Comparison of ENCODE assay signal across 13 cellular contexts in genomic region chr10:110642204-110642979, GRCh38. TPM values are rescaled to one million over a fixed set of nuclear protein-coding genes. Genes with fewer than 3 reads are reported as not detected.
DNase-seq lines count a peak whose midpoint lies in the region; ATAC-seq and TF ChIP-seq lines count a peak whose summit lies in the region.
"Had no signal": no experiment of that assay in that cellular context is flagged by ENCODE, and none has a peak within 500 bp of the region (broad histone marks: within the 10 kb centered on the region; RNA-seq: fewer than 3 reads in every experiment).

No MANE protein-coding gene starts in this region.

- peaks cover 43% of the 10 kb centered on the region for H3K27me3 ChIP-seq in CD4-positive, CD25-positive, alpha-beta regulatory T cell (ENCODE audit: control insufficient read depth, insufficient read depth, low read length)
- peaks cover 0 to 23% of the 10 kb centered on the region in 2 donors for H3K27me3 ChIP-seq in naive thymus-derived CD4-positive, alpha-beta T cell (ENCODE audit: control insufficient read depth in 2 of 2, insufficient read depth in 2 of 2, low read length in 2 of 2)
- H3K27me3 ChIP-seq in aorta (ENCODE audit: control insufficient read depth in 1 of 2, insufficient read depth in 2 of 2, low read length in 1 of 2) (no peaks in the 10 kb centered on the region), PC-9 (ENCODE audit: insufficient read depth, low read depth) (no peaks in the 10 kb centered on the region; the same call in 1 of the 2 replicates)
- H3K27me3 ChIP-seq: brain microvascular endothelial cell had no signal

- CTCF ChIA-PET in naive thymus-derived CD4-positive, alpha-beta T cell (lab: Charles Lee), result no interaction called here
- CTCF ChIA-PET in PC-9 (lab: Charles Lee), result no interaction called here

- H3K4me3 ChIP-seq in CD4-positive, CD25-positive, alpha-beta regulatory T cell (ENCODE audit: low read depth, low read length), result no peak overlapping the region
- H3K4me3 ChIP-seq in naive thymus-derived CD4-positive, alpha-beta T cell (ENCODE audit: low read length), result no peak overlapping the region
- H3K4me3 ChIP-seq in aorta (ENCODE audit: low read length in 2 of 2) (no peak overlapping the region), PC-9 (no peak overlapping the region)

- no peak overlapping the region for H3K27ac ChIP-seq in CD4-positive, CD25-positive, alpha-beta regulatory T cell (ENCODE audit: insufficient read depth, low read length, poor library complexity, severe bottlenecking)
- no peak overlapping the region for H3K27ac ChIP-seq in naive thymus-derived CD4-positive, alpha-beta T cell (ENCODE audit: low read depth, low read length)
- H3K27ac ChIP-seq in aorta (ENCODE audit: low read depth in 1 of 2, low read length in 2 of 2) (no peak overlapping the region), PC-9 (no peak overlapping the region)
- H3K27ac ChIP-seq: brain microvascular endothelial cell, GM23248 had no signal

- H2AFZ ChIP-seq in PC-9, result no peak overlapping the region
- H2AFZ ChIP-seq: GM23248 had no signal

- no peak for DNase-seq in CD4-positive, CD25-positive, alpha-beta regulatory T cell
- DNase-seq in DMS53 treated with DMSO at 0.1 percent for 48 hours (lab: John Stamatoyannopoulos, UW; ENCODE audit: unreplicated experiment) (peak; percentile 52), aorta (no peak), PC-9 (no peak), EL (no peak)
- no peak for DNase-seq in activated naive CD8-positive, alpha-beta T cell treated with anti-CD3 and anti-CD28 coated beads for 36 hours
- no peak for DNase-seq in naive thymus-derived CD4-positive, alpha-beta T cell
- DNase-seq: activated CD4-positive, alpha-beta T cell treated with anti-CD3 and anti-CD28 coated beads, Interleukin-2, amount 50 U/mL, for 4 hours; brain microvascular endothelial cell; GM23248; IMR-90; NCI-H1694; NK-92 treated with Interleukin-12 subunit alpha and Interleukin-12 subunit beta, amount 100 ng/mL, for 24 hours had no signal

- H3K4me1 Mint-ChIP-seq in CD4-positive, CD25-positive, alpha-beta regulatory T cell, result peaks cover 4 to 39% (median 16%) of the 10 kb centered on the region in 4 donors
- peaks cover 29% of the 10 kb centered on the region for H3K4me1 Mint-ChIP-seq in activated naive CD8-positive, alpha-beta T cell treated with anti-CD3 and anti-CD28 coated beads for 36 hours
- peaks cover 10 to 36% (median 25%) of the 10 kb centered on the region in 7 donors for H3K4me1 Mint-ChIP-seq in naive thymus-derived CD4-positive, alpha-beta T cell

- intact Hi-C loops in naive thymus-derived CD4-positive, alpha-beta T cell (cut with micrococcal nuclease), result no loop called here
- intact Hi-C loops in aorta (cut with DNase I), result no loop called here
- intact Hi-C loops in PC-9 (cut with micrococcal nuclease; ENCODE audit: unreplicated experiment), result no loop called here

- 85 to 89% methylated on average over 11 of the region's 11 CpGs for WGBS in aorta, 2 donors

- peaks cover 68% of the 10 kb centered on the region for H3K27me3 Mint-ChIP-seq in CD4-positive, CD25-positive, alpha-beta regulatory T cell
- peaks cover 78% of the 10 kb centered on the region for H3K27me3 Mint-ChIP-seq in activated naive CD8-positive, alpha-beta T cell treated with anti-CD3 and anti-CD28 coated beads for 36 hours
- peaks cover 47 to 75% (median 56%) of the 10 kb centered on the region in 5 donors for H3K27me3 Mint-ChIP-seq in naive thymus-derived CD4-positive, alpha-beta T cell

- peak overlapping the region in 1 of 3 donors; percentile 33 for H3K27ac Mint-ChIP-seq in CD4-positive, CD25-positive, alpha-beta regulatory T cell
- H3K27ac Mint-ChIP-seq in activated naive CD8-positive, alpha-beta T cell treated with anti-CD3 and anti-CD28 coated beads for 36 hours, result no peak overlapping the region
- peak overlapping the region in 1 of 9 donors; percentile 70 for H3K27ac Mint-ChIP-seq in naive thymus-derived CD4-positive, alpha-beta T cell

- POLR2A ChIA-PET in naive thymus-derived CD4-positive, alpha-beta T cell (lab: Charles Lee), result no interaction called here
- POLR2A ChIA-PET in PC-9 (lab: Charles Lee; ENCODE audit: unreplicated experiment), result no interaction called here

- H3F3A ChIP-seq in PC-9 (ENCODE audit: insufficient read depth, low read depth), result 0 out of 2 replicates have a peak, but pooled peaks cover 2% of the 10 kb centered on the region

- TF ChIP-seq CTCF in PC-9 (conservative IDR thresholded peaks at IDR 0.05), result no peak

- H4K20me1 ChIP-seq in PC-9 (ENCODE audit: insufficient read depth), result no peaks in the 10 kb centered on the region

- peak overlapping the region; percentile 82 to 93 (median 84) for H3K4me3 Mint-ChIP-seq in CD4-positive, CD25-positive, alpha-beta regulatory T cell
- H3K4me3 Mint-ChIP-seq in activated naive CD8-positive, alpha-beta T cell treated with anti-CD3 and anti-CD28 coated beads for 36 hours, result peak overlapping the region; percentile 62
- H3K4me3 Mint-ChIP-seq in naive thymus-derived CD4-positive, alpha-beta T cell, result peak overlapping the region; percentile 67 to 87 (median 80)

- H3K9me3 Mint-ChIP-seq in CD4-positive, CD25-positive, alpha-beta regulatory T cell, result peaks cover 0 to 4% (median 0%) of the 10 kb centered on the region in 7 donors
- no peaks in the 10 kb centered on the region for H3K9me3 Mint-ChIP-seq in activated naive CD8-positive, alpha-beta T cell treated with anti-CD3 and anti-CD28 coated beads for 36 hours
- H3K9me3 Mint-ChIP-seq in naive thymus-derived CD4-positive, alpha-beta T cell, result peaks cover 0 to 5% (median 0%) of the 10 kb centered on the region in 11 donors

- BruUV-seq in PC-9 (replicated peaks; lab: Mats Ljungman, UMichigan), result no TSS peak

- H3K4me2 ChIP-seq in PC-9, result no peak overlapping the region

- H3K4me1 ChIP-seq in CD4-positive, CD25-positive, alpha-beta regulatory T cell (ENCODE audit: control insufficient read depth, insufficient read depth, low read length, poor library complexity, severe bottlenecking), result peaks cover 28% of the 10 kb centered on the region
- peaks cover 10 to 14% of the 10 kb centered on the region in 2 donors for H3K4me1 ChIP-seq in naive thymus-derived CD4-positive, alpha-beta T cell (ENCODE audit: control insufficient read depth in 2 of 2, insufficient read depth in 2 of 2, low read length in 2 of 2)
- H3K4me1 ChIP-seq in aorta (ENCODE audit: control insufficient read depth in 1 of 2, insufficient read depth in 2 of 2, low read length in 2 of 2) (peaks cover 0 to 7% of the 10 kb centered on the region in 2 donors), PC-9 (replicated peaks; ENCODE audit: insufficient read depth) (peaks cover 13% of the 10 kb centered on the region)

- no peaks in the 10 kb centered on the region for H3K36me3 Mint-ChIP-seq in CD4-positive, CD25-positive, alpha-beta regulatory T cell
- peaks cover 3% of the 10 kb centered on the region for H3K36me3 Mint-ChIP-seq in activated naive CD8-positive, alpha-beta T cell treated with anti-CD3 and anti-CD28 coated beads for 36 hours
- no peaks in the 10 kb centered on the region for H3K36me3 Mint-ChIP-seq in naive thymus-derived CD4-positive, alpha-beta T cell

- no peaks in the 10 kb centered on the region for H3K9me2 ChIP-seq in PC-9 (ENCODE audit: insufficient read depth)

- no peak for ATAC-seq in CD4-positive, CD25-positive, alpha-beta regulatory T cell (ENCODE audit: low read depth in 2 of 2)
- ATAC-seq in naive thymus-derived CD4-positive, alpha-beta T cell, result no peak
- no peak for ATAC-seq in aorta (ENCODE audit: low FRiP score)

- no peaks in the 10 kb centered on the region for H3K79me2 ChIP-seq in PC-9 (ENCODE audit: low read depth)

- no peaks in the 10 kb centered on the region for H3K9me3 ChIP-seq in CD4-positive, CD25-positive, alpha-beta regulatory T cell (ENCODE audit: control insufficient read depth in 2 of 2, low read length in 2 of 2)
- no peaks in the 10 kb centered on the region for H3K9me3 ChIP-seq in naive thymus-derived CD4-positive, alpha-beta T cell (ENCODE audit: control insufficient read depth in 2 of 3, low read length in 3 of 3)
- H3K9me3 ChIP-seq in aorta (ENCODE audit: control insufficient read depth, low read length), result no peaks in the 10 kb centered on the region
- H3K9me3 ChIP-seq in PC-9 (ENCODE audit: insufficient read depth, low read depth), result no peaks in the 10 kb centered on the region

- no peaks in the 10 kb centered on the region for H3K36me3 ChIP-seq in CD4-positive, CD25-positive, alpha-beta regulatory T cell (ENCODE audit: control insufficient read depth, insufficient read depth, low read length)
- H3K36me3 ChIP-seq in naive thymus-derived CD4-positive, alpha-beta T cell (ENCODE audit: control insufficient read depth in 2 of 3, insufficient read depth in 3 of 3, low read length in 3 of 3), result peaks cover 0 to 3% (median 0%) of the 10 kb centered on the region in 3 experiments
- H3K36me3 ChIP-seq in aorta (ENCODE audit: control insufficient read depth in 1 of 2, insufficient read depth in 2 of 2, low read length in 1 of 2) (no peaks in the 10 kb centered on the region), PC-9 (ENCODE audit: low read depth) (no peaks in the 10 kb centered on the region)
- H3K36me3 ChIP-seq: brain microvascular endothelial cell had no signal

RNA-seq across cellular contexts. Expression of gene RBM20, which starts 1.7 kb away (rescaled TPM):
- 0.72 TPM for total RNA-seq in CD4-positive, CD25-positive, alpha-beta regulatory T cell
- under 1 TPM in 1 of 4 donors, not detected in 3; 0.15 TPM for polyA plus RNA-seq in CD4-positive, CD25-positive, alpha-beta regulatory T cell
- total RNA-seq in activated naive CD8-positive, alpha-beta T cell treated with anti-CD3 and anti-CD28 coated beads for 36 hours, result under 1 TPM; 0.42 to 0.45 TPM
- total RNA-seq in naive thymus-derived CD4-positive, alpha-beta T cell, result 1 to 10 TPM in 2 of 5 experiments, under 1 TPM in 3; 0.16 to 1.7 (median 0.40) TPM
- polyA plus RNA-seq in naive thymus-derived CD4-positive, alpha-beta T cell, result under 1 TPM in 1 of 2 donors, not detected in 1; 0.18 TPM
- total RNA-seq in aorta (10 to 100 TPM in 1 of 2 donors, 1 to 10 TPM in 1; 9.9 to 11.2 TPM), PC-9 (2021) (0.11 and 0.23 TPM in 2 replicates)
- 1 to 10 TPM; 2.9 to 6.0 TPM for polyA plus RNA-seq in aorta
- total RNA-seq: GM23248 had no signal
- polyA plus RNA-seq: GM23248 had no signal
